In genomic region chr1:232084584-232085223, GRCh38 we compare ENCODE assay signal across 13 cellular contexts.
DNase-seq lines count a peak whose midpoint lies in the region; ATAC-seq, FAIRE-seq and TF ChIP-seq lines count a peak whose summit lies in the region.
"Had no signal": no experiment of that assay in that cellular context is flagged by ENCODE, and none has a peak within 500 bp of the region (broad histone marks: within the 10 kb centered on the region; RNA-seq: fewer than 3 reads in every experiment).

No MANE protein-coding gene starts in this region.

- H2AK5ac ChIP-seq in H1 (ENCODE audit: low read depth, low read length): no peak overlapping the region

- POLR2A ChIA-PET in H1 (lab: Charles Lee; ENCODE audit: partially characterized antibody): no interaction called here
- POLR2A ChIA-PET in HepG2 (lab: Yijun Ruan, JAX): no interaction called here

- no peak overlapping the region for H3K14ac ChIP-seq in H1 (ENCODE audit: insufficient read length)

- no peaks in the 10 kb centered on the region for H3K9me3 ChIP-seq in H1 (ENCODE audit: insufficient read depth in 2 of 2, low read depth in 1 of 2, low read length in 1 of 2)
- no peaks in the 10 kb centered on the region for H3K9me3 ChIP-seq in HepG2 (ENCODE audit: low read length)
- peaks cover 0 to 6% (median 0%) of the 10 kb centered on the region in 4 donors for H3K9me3 ChIP-seq in stomach

- TF ChIP-seq POLR2A in H1 (IDR thresholded peaks at IDR 0.05; ENCODE audit: control extremely low read depth in 1 of 2, low read depth in 2 of 2, low read length in 2 of 2): no peak
- no peak for TF ChIP-seq POLR2A in HepG2 (IDR thresholded peaks at IDR 0.05; ENCODE audit: insufficient read depth in 1 of 2, low read depth in 2 of 2, low read length in 2 of 2)
- no peak for TF ChIP-seq POLR2A in stomach (IDR thresholded peaks at IDR 0.05)

- H3K4me3 ChIP-seq in H1 (ENCODE audit: extremely low read depth in 1 of 4, insufficient read depth in 2 of 4, low read depth in 3 of 4, low read length in 4 of 4): no peak overlapping the region
- no peak overlapping the region for H3K4me3 ChIP-seq in HepG2 (replicated peaks in 1 of 3; ENCODE audit: insufficient read depth in 1 of 3, low read depth in 2 of 3, low read length in 3 of 3)
- no peak overlapping the region for H3K4me3 ChIP-seq in stomach
- H3K4me3 ChIP-seq: PC-9 had no signal

- H3K4me2 ChIP-seq in H1 (ENCODE audit: insufficient read depth in 1 of 2, low read depth in 2 of 2, low read length in 2 of 2): no peak overlapping the region; a peak in 1 of 4 replicates
- H3K4me2 ChIP-seq in HepG2 (ENCODE audit: low read depth, low read length): no peak overlapping the region
- H3K4me2 ChIP-seq: PC-9 had no signal

- H3K27me3 ChIP-seq in H1 (replicated peaks in 1 of 4; ENCODE audit: control insufficient read depth in 3 of 4, extremely low read depth in 1 of 4, insufficient read depth in 3 of 4, low read length in 3 of 4) (no peaks in the 10 kb centered on the region), HepG2 (ENCODE audit: control insufficient read depth in 1 of 2, insufficient read depth in 2 of 2, low read length in 2 of 2) (peaks cover 0 to 4% of the 10 kb centered on the region in 2 experiments; a peak in 1 of 5 replicates), stomach (no peaks in the 10 kb centered on the region)

- H4K5ac ChIP-seq in H1 (ENCODE audit: insufficient read length, low read depth, low read length): no peak overlapping the region

- DNase-seq in ELR (ENCODE audit: low read depth) (peak; percentile 1), OCI-M1 (lab: John Stamatoyannopoulos, UW) (peak; percentile 9), H1 (ENCODE audit: low read depth in 1 of 2, low spot score in 2 of 2) (peak; percentile 13 to 72), HepG2 (ENCODE audit: low spot score) (no peak), NCI-H187 (lab: John Stamatoyannopoulos, UW) (no peak), DMS79 treated with DMSO at 0.1 percent for 48 hours (lab: John Stamatoyannopoulos, UW) (no peak), stomach (no peak)
- DNase-seq: aorta had no signal

- no peaks in the 10 kb centered on the region for H3K79me2 ChIP-seq in H1 (ENCODE audit: control insufficient read depth in 1 of 2, insufficient read depth in 2 of 2, low read length in 2 of 2)
- no peaks in the 10 kb centered on the region for H3K79me2 ChIP-seq in HepG2 (ENCODE audit: insufficient read depth, low read length)

- in situ Hi-C loops in HepG2 (cut with HindIII; ENCODE audit: extremely low pct_ligation_motif_present, low pct_unique_long_range_greater_than_20kb): no loop called here

- no peak overlapping the region for H3K18ac ChIP-seq in H1 (ENCODE audit: extremely low read depth, low read length)

- H3K4me1 ChIP-seq in H1 (replicated peaks in 1 of 4; ENCODE audit: control insufficient read depth in 3 of 4, insufficient read depth in 4 of 4, low read length in 3 of 4) (peaks cover 0 to 4% (median 0%) of the 10 kb centered on the region in 4 experiments; a peak in 2 of 7 replicates), HepG2 (ENCODE audit: insufficient read depth, low read length) (no peaks in the 10 kb centered on the region), stomach (no peaks in the 10 kb centered on the region)

- no peak overlapping the region for H2AFZ ChIP-seq in H1 (ENCODE audit: low read length)
- H2AFZ ChIP-seq in HepG2 (ENCODE audit: low read length): no peak overlapping the region
- H2AFZ ChIP-seq: PC-9 had no signal

- H3K9ac ChIP-seq in H1 (replicated peaks in 1 of 4; ENCODE audit: extremely low read depth in 1 of 4, low read depth in 3 of 4, low read length in 3 of 4) (no peak overlapping the region), HepG2 (ENCODE audit: insufficient read depth, low read depth, low read length) (no peak overlapping the region)

- no peaks in the 10 kb centered on the region for H4K20me1 ChIP-seq in H1 (replicated peaks in 1 of 2; ENCODE audit: control insufficient read depth in 1 of 2, insufficient read depth in 2 of 2, low read length in 2 of 2)
- H4K20me1 ChIP-seq in HepG2 (ENCODE audit: insufficient read depth, low read length): no peaks in the 10 kb centered on the region

- H3K79me1 ChIP-seq in H1 (ENCODE audit: low read depth, low read length): no peaks in the 10 kb centered on the region

- BruUV-seq in HepG2 (replicated peaks; lab: Mats Ljungman, UMichigan): no TSS peak

- CTCF ChIA-PET in H1 (lab: Charles Lee; ENCODE audit: partially characterized antibody) (no interaction called here), HepG2 (lab: Yijun Ruan, JAX; ENCODE audit: low intra/inter-chr PET ratio, low total read pairs) (no interaction called here)

- ATAC-seq in HepG2 (peak; percentile 68), HG03354 (IDR thresholded peaks at IDR 0.05; ENCODE audit: poor library complexity, severe bottlenecking, unreplicated experiment) (no peak)

- H2BK20ac ChIP-seq in H1 (ENCODE audit: low read length): 0 out of 2 replicates have a peak overlapping the region, but pooled peaks have one; percentile 22

- 65% methylated on average over 6 of the region's 6 CpGs; no CpG with 5 or more reads in 1 of the 2 experiments for WGBS in H1 (ENCODE audit: extremely low coverage in 1 of 2, insufficient coverage in 1 of 2, insufficient read length in 1 of 2, insufficient replicate concordance in 2 of 2, low coverage in 1 of 2, low lambda C conversion rate in 2 of 2, missing lambda C conversion rate in 1 of 2), 2 experiments
- WGBS in HepG2 (ENCODE audit: low lambda C conversion rate): 0% methylated on average over 4 of the region's 6 CpGs
- 28 to 47% (median 30%) methylated on average over 6 of the region's 6 CpGs for WGBS in stomach, 5 donors

- H3K36me3 ChIP-seq in H1 (ENCODE audit: control insufficient read depth in 2 of 4, insufficient read depth in 4 of 4, low read length in 3 of 4) (no peaks in the 10 kb centered on the region), HepG2 (replicated peaks in 1 of 2; ENCODE audit: control insufficient read depth in 1 of 2, insufficient read depth in 2 of 2, low read length in 2 of 2) (no peaks in the 10 kb centered on the region), stomach (no peaks in the 10 kb centered on the region)

- no peak overlapping the region for H3K56ac ChIP-seq in H1 (replicated peaks; ENCODE audit: insufficient read length, low read depth, low read length)

- H2BK120ac ChIP-seq in H1 (replicated peaks; ENCODE audit: low read depth, low read length): no peak overlapping the region

- no peak overlapping the region for H2BK12ac ChIP-seq in H1 (ENCODE audit: low read depth, low read length)

- H3K27ac ChIP-seq in H1 (ENCODE audit: low read depth, low read length): no peak overlapping the region
- H3K27ac ChIP-seq in HepG2 (ENCODE audit: extremely low read length, insufficient read depth, low read length): no peak overlapping the region
- H3K27ac ChIP-seq in stomach: no peak overlapping the region
- H3K27ac ChIP-seq: epithelial cell of prostate, PC-9 had no signal

- TF ChIP-seq EP300 in H1 (IDR thresholded peaks at IDR 0.05; ENCODE audit: borderline replicate concordance in 1 of 2, low read depth in 2 of 2, low read length in 2 of 2) (no peak), HepG2 (IDR thresholded peaks at IDR 0.05; ENCODE audit: low read depth in 2 of 2, low read length in 2 of 2) (no peak), HepG2 (CRISPR knock-in tag; IDR thresholded peaks at IDR 0.05; ENCODE audit: borderline replicate concordance) (no peak), stomach (IDR thresholded peaks at IDR 0.05) (no peak)

- H4K8ac ChIP-seq in H1 (ENCODE audit: extremely low read depth, insufficient read depth, low read length): no peak overlapping the region

- FAIRE-seq in H1 (lab: Jason Lieb, UNC): peak; percentile 71
- FAIRE-seq in HepG2 (lab: Jason Lieb, UNC): no peak
- FAIRE-seq: islet of Langerhans, TTC549 had no signal

- no peak overlapping the region for H3K23ac ChIP-seq in H1 (ENCODE audit: insufficient read length)

- no peak overlapping the region for H4K91ac ChIP-seq in H1 (replicated peaks; ENCODE audit: insufficient read length, low read length)

- no peak overlapping the region for H2BK15ac ChIP-seq in H1 (ENCODE audit: low read length)

- H3K4ac ChIP-seq in H1 (replicated peaks; ENCODE audit: insufficient read length, low read depth, low read length): no peak overlapping the region

- H2BK5ac ChIP-seq in H1 (ENCODE audit: low read depth, low read length): no peak overlapping the region

- intact Hi-C loops in HepG2 (cut with micrococcal nuclease; ENCODE audit: unreplicated experiment) (no loop called here), stomach (cut with DNase I; ENCODE audit: low total_unique reads) (no loop called here)

- TF ChIP-seq CTCF in H1 (IDR thresholded peaks at IDR 0.05; ENCODE audit: control extremely low read depth in 1 of 3, insufficient read depth in 1 of 3, low read depth in 1 of 3, low read length in 3 of 3) (no peak), HepG2 (CRISPR knock-in tag; IDR thresholded peaks at IDR 0.05) (no peak), stomach (IDR thresholded peaks at IDR 0.05) (no peak)

- no peaks in the 10 kb centered on the region for H3K23me2 ChIP-seq in H1 (ENCODE audit: low read depth, low read length)

- TF ChIP-seq RAD21 in H1 (IDR thresholded peaks at IDR 0.05 in 1 of 2, conservative IDR thresholded peaks at IDR 0.05 in 1 of 2; ENCODE audit: low read depth in 2 of 2, low read length in 2 of 2) (no peak; a peak in 1 of 4 replicates), HepG2 (CRISPR knock-in tag; IDR thresholded peaks at IDR 0.05) (no peak)

TF ChIP-seq in H1, 55 proteins besides CTCF, POLR2A, EP300 and RAD21 (continues in another document):
- TF ChIP-seq SIN3A (conservative IDR thresholded peaks at IDR 0.05 in 1 of 2, IDR thresholded peaks at IDR 0.05 in 1 of 2; ENCODE audit: low read depth in 1 of 2, low read length in 2 of 2) (peak; percentile 86 to 95), HDAC2 (IDR thresholded peaks at IDR 0.05; ENCODE audit: borderline replicate concordance in 1 of 2, low read depth in 2 of 2, low read length in 2 of 2) (peak in 1 of 2 experiments; percentile 38; a peak in 1 of 4 replicates), BACH1 (IDR thresholded peaks at IDR 0.05; ENCODE audit: low read length) (peak; percentile 57), BCL11A (IDR thresholded peaks at IDR 0.05; ENCODE audit: low read depth in 2 of 2, low read length in 2 of 2) (no peak), MAFK (IDR thresholded peaks at IDR 0.05; ENCODE audit: low read depth, low read length) (peak; percentile 85), KDM4A (IDR thresholded peaks at IDR 0.05; ENCODE audit: low read depth, low read length, severe bottlenecking) (no peak)

TF ChIP-seq in HepG2, 621 proteins besides CTCF, POLR2A, EP300 and RAD21 (continues in another document):
- 0 out of 2 replicates have a peak, but pooled peaks have one; percentile 40 for TF ChIP-seq ZNF232 (CRISPR knock-in tag; IDR thresholded peaks at IDR 0.05; ENCODE audit: borderline replicate concordance)
- TF ChIP-seq ZNF780A (CRISPR knock-in tag; IDR thresholded peaks at IDR 0.05): no peak
- peak; percentile 94 for TF ChIP-seq MIER2 (CRISPR knock-in tag; IDR thresholded peaks at IDR 0.05)
- no peak for TF ChIP-seq ZSCAN20 (CRISPR knock-in tag; IDR thresholded peaks at IDR 0.05; ENCODE audit: borderline replicate concordance)
- no peak for TF ChIP-seq ZNF382 (CRISPR knock-in tag; IDR thresholded peaks at IDR 0.05; ENCODE audit: borderline replicate concordance)
- TF ChIP-seq MAFF (IDR thresholded peaks at IDR 0.05; ENCODE audit: low read depth, low read length): peak; percentile 79
- no peak for TF ChIP-seq ZNF432 (CRISPR knock-in tag; IDR thresholded peaks at IDR 0.05; ENCODE audit: borderline replicate concordance)
- no peak for TF ChIP-seq MEIS1 (CRISPR knock-in tag; IDR thresholded peaks at IDR 0.05; ENCODE audit: borderline replicate concordance)

Comparison
In these comparisons a context has a peak if more than half of its experiments do, and no peak if none do; other contexts are left out.
1. DNase-seq: peak in ELR (single experiment), OCI-M1 (single experiment) and H1 (2 of 2); none in HepG2 (single experiment), NCI-H187 (0 of 2), DMS79 treated with DMSO at 0.1 percent for 48 hours (single experiment) and stomach (single experiment).